Comparison of ENCODE assay signal across 8 cellular contexts in genomic region chr5:55534436-55535198, GRCh38. TPM values are rescaled to one million over a fixed set of nuclear protein-coding genes. Genes with fewer than 3 reads are reported as not detected.
A peak's percentile ranks its signal among the peaks of the same experiment; 100 is the strongest.
DNase-seq lines count a peak whose midpoint lies in the region; ATAC-seq and TF ChIP-seq lines count a peak whose summit lies in the region.

TSS of gene PLPP1 (minus strand) at chr5:55534964. CDS start at chr5:55534629, 335 bp downstream.

- peak within 1 kb of the TSS; percentile 78 for H3K27ac Mint-ChIP-seq in Caco-2 (ENCODE audit: unreplicated experiment)

- intact Hi-C loops in Caco-2 (cut with micrococcal nuclease; ENCODE audit: unreplicated experiment): loop anchor here (1.0 to 5.0 kb wide), 5 partner anchors 13 to 157 kb away; no protein-coding TSS in a partner anchor

- H3K9me3 Mint-ChIP-seq in Caco-2 (ENCODE audit: unreplicated experiment): no peaks in the 10 kb centered on the region

- peaks cover 29% of the 10 kb centered on the region for H3K36me3 Mint-ChIP-seq in Caco-2 (ENCODE audit: insufficient read depth, unreplicated experiment)

- TF ChIP-seq CTCF in Caco-2 (IDR thresholded peaks at IDR 0.05; ENCODE audit: insufficient read depth in 1 of 2, low read depth in 1 of 2, low read length in 1 of 2, severe bottlenecking in 1 of 2, unreplicated experiment in 1 of 2): peak in 1 of 2 experiments; percentile 0

- peak; percentile 62 for ATAC-seq in GM19468 (IDR thresholded peaks at IDR 0.05; ENCODE audit: extremely low read depth, unreplicated experiment)

- DNase-seq in Caco-2 (peak; percentile 90 to 95), HS-27A (ENCODE audit: low read depth) (peak; percentile 41), OCI-M1 (lab: John Stamatoyannopoulos, UW) (peak; percentile 91), activated T-cell treated with anti-CD3 and anti-CD28 coated beads for 48 hours (ENCODE audit: low read depth) (peak; percentile 80), epithelial cell of prostate (ENCODE audit: low read depth, low spot score) (no peak), mucosa of gallbladder (ENCODE audit: low spot score) (peak; percentile 93)
- DNase-seq in stimulated activated CD8-positive, alpha-beta memory T cell treated with anti-CD3 and anti-CD28 coated beads, Interleukin-4, amount 100 ng/mL, for 4 hours (ENCODE audit: low read depth in 2 of 2, low spot score in 1 of 2): peak; percentile 46 to 70

- peak within 1 kb of the TSS; percentile 78 for H3K4me3 Mint-ChIP-seq in Caco-2 (ENCODE audit: unreplicated experiment)

- H3K36me3 ChIP-seq in Caco-2 (ENCODE audit: control insufficient read depth, insufficient read depth, low read length): no peaks in the 10 kb centered on the region

- no peaks in the 10 kb centered on the region for H3K9me3 ChIP-seq in Caco-2

- peak within 1 kb of the TSS; percentile 98 for H3K4me3 ChIP-seq in Caco-2 (ENCODE audit: low read depth, low read length)

- CTCF ChIA-PET in Caco-2 (lab: Charles Lee): interaction anchor here (0.6 to 1.6 kb wide), 2 partner anchors 44 to 157 kb away, joined by 4 read pairs; no protein-coding TSS in a partner anchor

- no TSS peak for BruUV-seq in Caco-2 (replicated peaks; lab: Mats Ljungman, UMichigan)

- H3K27ac ChIP-seq in epithelial cell of prostate: peak within 1 kb of the TSS; percentile 72

- POLR2A ChIA-PET in Caco-2 (lab: Charles Lee): interaction anchor here (0.5 to 0.8 kb wide), 3 partner anchors 152 to 1280 kb away, joined by 3 to 6 read pairs (median 4); no protein-coding TSS in a partner anchor

- no peaks in the 10 kb centered on the region for H3K27me3 Mint-ChIP-seq in Caco-2 (ENCODE audit: insufficient read depth, unreplicated experiment)

- H3K27me3 ChIP-seq in Caco-2 (replicated peaks; ENCODE audit: control insufficient read depth, insufficient read depth, low read length): no peaks in the 10 kb centered on the region

- H3K4me1 Mint-ChIP-seq in Caco-2 (ENCODE audit: low read depth, unreplicated experiment): peaks cover 21% of the 10 kb centered on the region

- peaks cover 8% of the 10 kb centered on the region for H3K4me1 ChIP-seq in Caco-2

RNA-seq across cellular contexts. Expression of gene PLPP1, which starts in this region (rescaled TPM):
- total RNA-seq in Caco-2 (2022) (49.4 and 57.9 TPM in 2 replicates), mucosa of gallbladder (146 TPM)
